ENCODE assay signal across 19 cellular contexts in genomic region chr14:76331328-76332011, GRCh38. TPM values are rescaled to one million over a fixed set of nuclear protein-coding genes. Genes with fewer than 3 reads are reported as not detected.
DNase-seq lines count a peak whose midpoint lies in the region; ATAC-seq and TF ChIP-seq lines count a peak whose summit lies in the region.
"Had no signal": no experiment of that assay in that cellular context is flagged by ENCODE, and none has a peak within 500 bp of the region (broad histone marks: within the 10 kb centered on the region; RNA-seq: fewer than 3 reads in every experiment).

No MANE protein-coding gene starts in this region.

- DNase-seq in activated naive CD4-positive, alpha-beta T cell treated with anti-CD3 and anti-CD28 coated beads, Interleukin-2, amount 50 U/mL, for 72 hours (ENCODE audit: low spot score in 2 of 2), result no peak
- no peak for DNase-seq in activated naive CD4-positive, alpha-beta T cell treated with anti-CD3 and anti-CD28 coated beads for 36 hours
- DNase-seq in KBM-7, result peak; percentile 34
- DNase-seq in UCSD-AML1 (lab: John Stamatoyannopoulos, UW; ENCODE audit: unreplicated experiment), result peak; percentile 44
- DNase-seq in stimulated activated effector memory CD8-positive, alpha-beta T cell treated with anti-CD3 and anti-CD28 coated beads, Interleukin-12 subunit alpha, Interleukin-12 subunit beta, amount 100 ng/mL, for 72 hours (ENCODE audit: low spot score in 2 of 2), result no peak
- DNase-seq in NCI-H2029 (lab: John Stamatoyannopoulos, UW), result no peak
- no peak for DNase-seq in neural progenitor cell (ENCODE audit: low spot score)
- DNase-seq: CD8-positive, alpha-beta T cell; DMS79; HCEC 1CT; NCI-H1092 treated with DMSO at 0.1 percent for 48 hours; NCI-H1694; NCI-H345; NCI-H526; SHP77 treated with DMSO at 0.1 percent for 48 hours had no signal

- H3K36me3 Mint-ChIP-seq in activated naive CD4-positive, alpha-beta T cell treated with anti-CD3 and anti-CD28 coated beads, Interleukin-2, amount 50 U/mL, for 72 hours, result no peaks in the 10 kb centered on the region
- H3K36me3 Mint-ChIP-seq in activated naive CD4-positive, alpha-beta T cell treated with anti-CD3 and anti-CD28 coated beads for 36 hours (ENCODE audit: low read depth), result no peaks in the 10 kb centered on the region
- H3K36me3 Mint-ChIP-seq in stimulated activated effector memory CD8-positive, alpha-beta T cell treated with anti-CD3 and anti-CD28 coated beads, Interleukin-12 subunit alpha, Interleukin-12 subunit beta, amount 100 ng/mL, for 72 hours, result no peaks in the 10 kb centered on the region
- H3K36me3 Mint-ChIP-seq in neural progenitor cell, result no peaks in the 10 kb centered on the region
- H3K36me3 Mint-ChIP-seq: CD8-positive, alpha-beta T cell had no signal

- no peak overlapping the region for H3K4me3 ChIP-seq in neural progenitor cell

- no peaks in the 10 kb centered on the region for H3K9me3 Mint-ChIP-seq in activated naive CD4-positive, alpha-beta T cell treated with anti-CD3 and anti-CD28 coated beads, Interleukin-2, amount 50 U/mL, for 72 hours
- H3K9me3 Mint-ChIP-seq in activated naive CD4-positive, alpha-beta T cell treated with anti-CD3 and anti-CD28 coated beads for 36 hours, result no peaks in the 10 kb centered on the region
- no peaks in the 10 kb centered on the region for H3K9me3 Mint-ChIP-seq in stimulated activated effector memory CD8-positive, alpha-beta T cell treated with anti-CD3 and anti-CD28 coated beads, Interleukin-12 subunit alpha, Interleukin-12 subunit beta, amount 100 ng/mL, for 72 hours
- no peaks in the 10 kb centered on the region for H3K9me3 Mint-ChIP-seq in neural progenitor cell
- H3K9me3 Mint-ChIP-seq: CD8-positive, alpha-beta T cell had no signal

- no peak overlapping the region for H2AFZ ChIP-seq in neural progenitor cell (replicated peaks)

- CTCF ChIA-PET in activated naive CD4-positive, alpha-beta T cell treated with anti-CD3 and anti-CD28 coated beads for 36 hours (lab: Charles Lee), result interaction anchor here (0.5 to 1.5 kb wide), 4 partner anchors 21 to 281 kb away, joined by 3 to 8 read pairs (median 3); no protein-coding TSS in a partner anchor

- no peaks in the 10 kb centered on the region for H3K36me3 ChIP-seq in neural progenitor cell

- H3K4me3 Mint-ChIP-seq in activated naive CD4-positive, alpha-beta T cell treated with anti-CD3 and anti-CD28 coated beads for 36 hours, result no peak overlapping the region
- H3K4me3 Mint-ChIP-seq in stimulated activated effector memory CD8-positive, alpha-beta T cell treated with anti-CD3 and anti-CD28 coated beads, Interleukin-12 subunit alpha, Interleukin-12 subunit beta, amount 100 ng/mL, for 72 hours, result no peak overlapping the region
- no peak overlapping the region for H3K4me3 Mint-ChIP-seq in neural progenitor cell
- H3K4me3 Mint-ChIP-seq: B cell; CD8-positive, alpha-beta T cell had no signal

- intact Hi-C loops in activated naive CD4-positive, alpha-beta T cell treated with anti-CD3 and anti-CD28 coated beads for 36 hours (cut with micrococcal nuclease), result no loop called here

- H3K9me3 ChIP-seq in neural progenitor cell (ENCODE audit: low read depth), result no peaks in the 10 kb centered on the region

- H3K27me3 ChIP-seq in neural progenitor cell, result peaks cover 34% of the 10 kb centered on the region

- peaks cover 37% of the 10 kb centered on the region for H3F3A ChIP-seq in neural progenitor cell (ENCODE audit: low read depth)

- H3K27ac Mint-ChIP-seq in activated naive CD4-positive, alpha-beta T cell treated with anti-CD3 and anti-CD28 coated beads, Interleukin-2, amount 50 U/mL, for 72 hours, result no peak overlapping the region
- no peak overlapping the region for H3K27ac Mint-ChIP-seq in activated naive CD4-positive, alpha-beta T cell treated with anti-CD3 and anti-CD28 coated beads for 36 hours
- H3K27ac Mint-ChIP-seq in stimulated activated effector memory CD8-positive, alpha-beta T cell treated with anti-CD3 and anti-CD28 coated beads, Interleukin-12 subunit alpha, Interleukin-12 subunit beta, amount 100 ng/mL, for 72 hours, result no peak overlapping the region
- no peak overlapping the region for H3K27ac Mint-ChIP-seq in neural progenitor cell
- H3K27ac Mint-ChIP-seq: B cell; CD8-positive, alpha-beta T cell had no signal

- H3K4me1 Mint-ChIP-seq in activated naive CD4-positive, alpha-beta T cell treated with anti-CD3 and anti-CD28 coated beads for 36 hours (ENCODE audit: low read depth), result no peaks in the 10 kb centered on the region
- peaks cover 7% of the 10 kb centered on the region for H3K4me1 Mint-ChIP-seq in stimulated activated effector memory CD8-positive, alpha-beta T cell treated with anti-CD3 and anti-CD28 coated beads, Interleukin-12 subunit alpha, Interleukin-12 subunit beta, amount 100 ng/mL, for 72 hours
- peaks cover 20% of the 10 kb centered on the region for H3K4me1 Mint-ChIP-seq in neural progenitor cell

- no peaks in the 10 kb centered on the region for H4K20me1 ChIP-seq in neural progenitor cell (ENCODE audit: low read depth)

- peaks cover 34% of the 10 kb centered on the region for H3K27me3 Mint-ChIP-seq in activated naive CD4-positive, alpha-beta T cell treated with anti-CD3 and anti-CD28 coated beads for 36 hours (ENCODE audit: low read depth)
- peaks cover 13% of the 10 kb centered on the region for H3K27me3 Mint-ChIP-seq in neural progenitor cell (ENCODE audit: insufficient read depth, low read depth)

- peaks cover 16% of the 10 kb centered on the region for H3K4me1 ChIP-seq in neural progenitor cell

- peak; percentile 54 to 58 for ATAC-seq in activated naive CD4-positive, alpha-beta T cell treated with anti-CD3 and anti-CD28 coated beads, Interleukin-2, amount 50 U/mL, for 72 hours
- peak; percentile 31 for ATAC-seq in stimulated activated effector memory CD8-positive, alpha-beta T cell treated with anti-CD3 and anti-CD28 coated beads, Interleukin-12 subunit alpha, Interleukin-12 subunit beta, amount 100 ng/mL, for 72 hours
- ATAC-seq: CD8-positive, alpha-beta T cell; SK-N-SH treated with all-trans-retinoic acid at 6 μM for 48 hours had no signal

- no peak overlapping the region for H3K27ac ChIP-seq in neural progenitor cell

- in situ Hi-C loops in KBM-7 (cut with MboI; ENCODE audit: low pct_unique_long_range_greater_than_20kb, low sequenced_read_pairs), result no loop called here

- H3K4me2 ChIP-seq in neural progenitor cell, result no peak overlapping the region

- H3K9ac ChIP-seq in neural progenitor cell, result no peak overlapping the region

- H3K79me2 ChIP-seq in neural progenitor cell (ENCODE audit: low read depth), result no peaks in the 10 kb centered on the region

- no peak for TF ChIP-seq CTCF in neural progenitor cell (IDR thresholded peaks at IDR 0.05)

RNA-seq across cellular contexts. Expression of gene ESRRB, which starts 44.5 kb away (rescaled TPM):
- total RNA-seq in activated naive CD4-positive, alpha-beta T cell treated with anti-CD3 and anti-CD28 coated beads, Interleukin-2, amount 50 U/mL, for 72 hours, result under 1 TPM; 0.21 to 0.39 TPM
- total RNA-seq in activated naive CD4-positive, alpha-beta T cell treated with anti-CD3 and anti-CD28 coated beads for 36 hours, result not detected
- total RNA-seq in neural progenitor cell (ENCODE audit: low replicate concordance), result 1.2 and 1.3 TPM in 2 replicates
- total RNA-seq: B cell, HT1080, RPMI7951 had no signal

Comparison
In these comparisons a context has a peak if more than half of its experiments do, and no peak if none do; other contexts are left out.
1. DNase-seq: peak in KBM-7 (single experiment) and UCSD-AML1 (single experiment); none in activated naive CD4-positive, alpha-beta T cell treated with anti-CD3 and anti-CD28 coated beads, Interleukin-2, amount 50 U/mL, for 72 hours (0 of 2), activated naive CD4-positive, alpha-beta T cell treated with anti-CD3 and anti-CD28 coated beads for 36 hours (single experiment), stimulated activated effector memory CD8-positive, alpha-beta T cell treated with anti-CD3 and anti-CD28 coated beads, Interleukin-12 subunit alpha, Interleukin-12 subunit beta, amount 100 ng/mL, for 72 hours (0 of 2), NCI-H2029 (single experiment) and neural progenitor cell (single experiment).